Comparison of ENCODE assay signal across 11 cellular contexts in the genomic region with DNA sequence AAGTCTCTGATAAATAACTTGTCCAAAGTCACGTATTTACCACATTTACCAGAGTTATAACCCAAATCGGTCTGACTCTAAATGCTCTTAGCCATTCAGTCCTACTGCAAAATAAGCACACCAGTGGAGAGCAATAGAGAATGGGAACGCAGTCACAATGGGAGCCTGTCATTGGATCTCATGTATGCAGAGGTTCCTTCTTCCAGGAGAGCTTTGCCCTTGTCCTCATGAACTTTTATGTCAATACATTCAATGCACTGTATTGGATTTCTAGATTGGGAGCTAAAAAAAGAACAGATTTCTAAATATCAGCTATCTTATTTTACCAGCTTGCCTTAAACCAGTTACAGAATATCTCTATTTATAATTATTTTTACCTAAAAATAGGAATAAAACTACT.
"Had no signal": no experiment of that assay in that cellular context is flagged by ENCODE, and none has a peak within 500 bp of the region (broad histone marks: within the 10 kb centered on the region; RNA-seq: fewer than 3 reads in every experiment).

No MANE protein-coding gene starts in this region.

- H3K4me1 ChIP-seq: HAP-1 had no signal

- DNase-seq: GM23248, GOT3, H7, H9, HCEC 1CT, HFFc6 had no signal

- H3K27ac ChIP-seq: GM23248 had no signal

- H2AFZ ChIP-seq: GM23248, GM23338 had no signal

- H3K36me3 ChIP-seq: HAP-1 had no signal

- H3K9ac ChIP-seq: GM23248 had no signal

- FAIRE-seq: H1, H54 had no signal

- H3K4me2 ChIP-seq: GM23338 had no signal

- ATAC-seq: GM23338, HCT116 had no signal

- H3K9me3 ChIP-seq: HAP-1 had no signal

- H3K4me3 ChIP-seq: GM23248, GM23338, HAP-1 had no signal
